In the genomic region with DNA sequence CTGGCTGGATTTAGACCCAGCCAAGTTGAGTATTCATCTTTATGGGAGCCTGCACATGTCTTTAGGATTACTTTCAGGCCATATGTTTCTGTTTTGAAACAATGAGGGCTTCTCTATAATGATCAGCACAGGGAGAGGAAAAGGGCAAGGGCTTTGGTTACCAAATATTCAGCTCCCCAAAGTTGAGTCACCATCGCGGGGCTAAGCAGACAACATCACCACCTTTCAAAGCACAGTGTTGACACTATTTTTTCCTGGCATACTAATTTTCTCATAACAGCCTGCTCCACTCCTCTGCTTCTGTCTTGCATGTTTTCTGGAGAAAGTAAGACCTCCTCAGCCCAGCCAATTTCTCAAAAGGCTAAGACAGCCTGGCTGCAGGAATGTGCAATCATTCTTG, we compare ENCODE assay signal across 1 cellular context.
TF ChIP-seq lines count a peak whose summit lies in the region.

No MANE protein-coding gene starts in this region.

TF ChIP-seq in SK-N-SH treated with all-trans-retinoic acid at 6 μM for 48 hours, 23 proteins besides CTCF, POLR2A, EP300 and RAD21 (continued from another document):
- TF ChIP-seq, protein P1, sequence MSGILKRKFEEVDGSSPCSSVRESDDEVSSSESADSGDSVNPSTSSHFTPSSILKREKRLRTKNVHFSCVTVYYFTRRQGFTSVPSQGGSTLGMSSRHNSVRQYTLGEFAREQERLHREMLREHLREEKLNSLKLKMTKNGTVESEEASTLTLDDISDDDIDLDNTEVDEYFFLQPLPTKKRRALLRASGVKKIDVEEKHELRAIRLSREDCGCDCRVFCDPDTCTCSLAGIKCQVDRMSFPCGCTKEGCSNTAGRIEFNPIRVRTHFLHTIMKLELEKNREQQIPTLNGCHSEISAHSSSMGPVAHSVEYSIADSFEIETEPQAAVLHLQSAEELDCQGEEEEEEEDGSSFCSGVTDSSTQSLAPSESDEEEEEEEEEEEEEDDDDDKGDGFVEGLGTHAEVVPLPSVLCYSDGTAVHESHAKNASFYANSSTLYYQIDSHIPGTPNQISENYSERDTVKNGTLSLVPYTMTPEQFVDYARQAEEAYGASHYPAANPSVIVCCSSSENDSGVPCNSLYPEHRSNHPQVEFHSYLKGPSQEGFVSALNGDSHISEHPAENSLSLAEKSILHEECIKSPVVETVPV (CRISPR knock-in tag; IDR thresholded peaks at IDR 0.05): no peak
- TF ChIP-seq ZNF70 (CRISPR knock-in tag; IDR thresholded peaks at IDR 0.05) (no peak), OSR1 (CRISPR knock-in tag; IDR thresholded peaks at IDR 0.05) (no peak)
- TF ChIP-seq, protein P2, sequence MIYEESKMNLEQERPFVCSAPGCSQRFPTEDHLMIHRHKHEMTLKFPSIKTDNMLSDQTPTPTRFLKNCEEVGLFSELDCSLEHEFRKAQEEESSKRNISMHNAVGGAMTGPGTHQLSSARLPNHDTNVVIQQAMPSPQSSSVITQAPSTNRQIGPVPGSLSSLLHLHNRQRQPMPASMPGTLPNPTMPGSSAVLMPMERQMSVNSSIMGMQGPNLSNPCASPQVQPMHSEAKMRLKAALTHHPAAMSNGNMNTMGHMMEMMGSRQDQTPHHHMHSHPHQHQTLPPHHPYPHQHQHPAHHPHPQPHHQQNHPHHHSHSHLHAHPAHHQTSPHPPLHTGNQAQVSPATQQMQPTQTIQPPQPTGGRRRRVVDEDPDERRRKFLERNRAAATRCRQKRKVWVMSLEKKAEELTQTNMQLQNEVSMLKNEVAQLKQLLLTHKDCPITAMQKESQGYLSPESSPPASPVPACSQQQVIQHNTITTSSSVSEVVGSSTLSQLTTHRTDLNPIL (CRISPR knock-in tag; IDR thresholded peaks at IDR 0.05; ENCODE audit: low read depth): no peak
- TF ChIP-seq, protein P3, sequence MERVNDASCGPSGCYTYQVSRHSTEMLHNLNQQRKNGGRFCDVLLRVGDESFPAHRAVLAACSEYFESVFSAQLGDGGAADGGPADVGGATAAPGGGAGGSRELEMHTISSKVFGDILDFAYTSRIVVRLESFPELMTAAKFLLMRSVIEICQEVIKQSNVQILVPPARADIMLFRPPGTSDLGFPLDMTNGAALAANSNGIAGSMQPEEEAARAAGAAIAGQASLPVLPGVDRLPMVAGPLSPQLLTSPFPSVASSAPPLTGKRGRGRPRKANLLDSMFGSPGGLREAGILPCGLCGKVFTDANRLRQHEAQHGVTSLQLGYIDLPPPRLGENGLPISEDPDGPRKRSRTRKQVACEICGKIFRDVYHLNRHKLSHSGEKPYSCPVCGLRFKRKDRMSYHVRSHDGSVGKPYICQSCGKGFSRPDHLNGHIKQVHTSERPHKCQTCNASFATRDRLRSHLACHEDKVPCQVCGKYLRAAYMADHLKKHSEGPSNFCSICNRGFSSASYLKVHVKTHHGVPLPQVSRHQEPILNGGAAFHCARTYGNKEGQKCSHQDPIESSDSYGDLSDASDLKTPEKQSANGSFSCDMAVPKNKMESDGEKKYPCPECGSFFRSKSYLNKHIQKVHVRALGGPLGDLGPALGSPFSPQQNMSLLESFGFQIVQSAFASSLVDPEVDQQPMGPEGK (CRISPR knock-in tag; IDR thresholded peaks at IDR 0.05; ENCODE audit: borderline replicate concordance): no peak
